Comparison of ENCODE assay signal across 25 cellular contexts in genomic region chr9:15373881-15374280, GRCh38. TPM values are rescaled to one million over a fixed set of nuclear protein-coding genes. Genes with fewer than 3 reads are reported as not detected.
A peak's percentile ranks its signal among the peaks of the same experiment; 100 is the strongest.
DNase-seq lines count a peak whose midpoint lies in the region; ATAC-seq and TF ChIP-seq lines count a peak whose summit lies in the region.
"Had no signal": no experiment of that assay in that cellular context is flagged by ENCODE, and none has a peak within 500 bp of the region (broad histone marks: within the 10 kb centered on the region; RNA-seq: fewer than 3 reads in every experiment).

No MANE protein-coding gene starts in this region.

- peak overlapping the region; percentile 58 for H3K27ac Mint-ChIP-seq in central memory CD8-positive, alpha-beta T cell (ENCODE audit: low read depth)
- no peak overlapping the region for H3K27ac Mint-ChIP-seq in immature natural killer cell
- no peak overlapping the region for H3K27ac Mint-ChIP-seq in activated T-helper 17 cell treated with anti-CD3 and anti-CD28 coated beads, Interleukin-2, amount 50 U/mL, for 72 hours
- H3K27ac Mint-ChIP-seq: activated CD8-positive, alpha-beta T cell treated with anti-CD3 and anti-CD28 coated beads, Interleukin-2, amount 10 ng/mL, durations not matched to agents 7 days and 5 days; activated naive CD8-positive, alpha-beta T cell treated with anti-CD3 and anti-CD28 coated beads, Interleukin-2, amount 50 U/mL, for 24 hours; memory B cell; T-helper 1 cell treated with Interleukin-12 subunit alpha and Interleukin-12 subunit beta and Interleukin-4 antibody, amounts not matched to agents 30 μg/mL and 1 μg/mL, for 36 hours had no signal

- H3K18ac ChIP-seq in mesenchymal stem cell (ENCODE audit: low read depth in 1 of 2, low read length in 2 of 2): peak overlapping the region; percentile 80 to 89

- H2BK15ac ChIP-seq in mesenchymal stem cell (ENCODE audit: low read depth, poor library complexity, severe bottlenecking): no peak overlapping the region

- peak overlapping the region in 1 of 2 experiments; percentile 64 for H3K4ac ChIP-seq in mesenchymal stem cell (ENCODE audit: low read depth in 1 of 2, low read length in 2 of 2)

- no peak overlapping the region for H3K9ac ChIP-seq in mesenchymal stem cell (ENCODE audit: low read length)

- no peaks in the 10 kb centered on the region for H3K4me1 Mint-ChIP-seq in central memory CD8-positive, alpha-beta T cell
- peaks cover 53 to 60% of the 10 kb centered on the region in 2 donors for H3K4me1 Mint-ChIP-seq in immature natural killer cell
- no peaks in the 10 kb centered on the region for H3K4me1 Mint-ChIP-seq in activated T-helper 17 cell treated with anti-CD3 and anti-CD28 coated beads, Interleukin-2, amount 50 U/mL, for 72 hours

- no peak overlapping the region for H3K14ac ChIP-seq in mesenchymal stem cell (ENCODE audit: low read length in 2 of 2)

- TF ChIP-seq CTCF in Peyer's patch (IDR thresholded peaks at IDR 0.05): no peak
- TF ChIP-seq CTCF in tibial artery (IDR thresholded peaks at IDR 0.05): no peak
- no peak for TF ChIP-seq CTCF in left ventricle myocardium inferior (IDR thresholded peaks at IDR 0.05; ENCODE audit: borderline replicate concordance)

- no peak for TF ChIP-seq POLR2A in Peyer's patch (IDR thresholded peaks at IDR 0.05)

- H3K9me3 Mint-ChIP-seq in central memory CD8-positive, alpha-beta T cell: no peaks in the 10 kb centered on the region
- H3K9me3 Mint-ChIP-seq in immature natural killer cell: peaks cover 0 to 3% (median 0%) of the 10 kb centered on the region in 6 donors
- H3K9me3 Mint-ChIP-seq in activated T-helper 17 cell treated with anti-CD3 and anti-CD28 coated beads, Interleukin-2, amount 50 U/mL, for 72 hours: no peaks in the 10 kb centered on the region
- H3K9me3 Mint-ChIP-seq: activated naive CD8-positive, alpha-beta T cell treated with anti-CD3 and anti-CD28 coated beads, Interleukin-2, amount 50 U/mL, for 24 hours; T-helper 1 cell treated with Interleukin-12 subunit alpha and Interleukin-12 subunit beta and Interleukin-4 antibody, amounts not matched to agents 30 μg/mL and 1 μg/mL, for 36 hours had no signal

- peak overlapping the region; percentile 66 to 83 for H2BK12ac ChIP-seq in mesenchymal stem cell (ENCODE audit: low read length in 2 of 2)

- peaks cover 32% of the 10 kb centered on the region for H3K27me3 Mint-ChIP-seq in central memory CD8-positive, alpha-beta T cell
- H3K27me3 Mint-ChIP-seq in immature natural killer cell (ENCODE audit: low read depth in 3 of 3): peaks cover 2 to 14% (median 2%) of the 10 kb centered on the region in 3 donors
- peaks cover 14% of the 10 kb centered on the region for H3K27me3 Mint-ChIP-seq in activated T-helper 17 cell treated with anti-CD3 and anti-CD28 coated beads, Interleukin-2, amount 50 U/mL, for 72 hours

- H3K36me3 Mint-ChIP-seq in central memory CD8-positive, alpha-beta T cell (ENCODE audit: insufficient read depth): no peaks in the 10 kb centered on the region
- H3K36me3 Mint-ChIP-seq in immature natural killer cell: no peaks in the 10 kb centered on the region
- no peaks in the 10 kb centered on the region for H3K36me3 Mint-ChIP-seq in activated T-helper 17 cell treated with anti-CD3 and anti-CD28 coated beads, Interleukin-2, amount 50 U/mL, for 72 hours (ENCODE audit: low read depth)
- H3K36me3 Mint-ChIP-seq: CD14-positive monocyte had no signal

- H3K27me3 ChIP-seq in Peyer's patch (no peaks in the 10 kb centered on the region), mesenchymal stem cell (ENCODE audit: control insufficient read depth in 1 of 2, insufficient read depth in 1 of 2, low read length in 2 of 2) (no peaks in the 10 kb centered on the region), tibial artery (no peaks in the 10 kb centered on the region), left ventricle myocardium inferior (ENCODE audit: low read depth) (peaks cover 11% of the 10 kb centered on the region)

- no peak overlapping the region for H2BK5ac ChIP-seq in mesenchymal stem cell (ENCODE audit: low read depth, low read length, poor library complexity, severe bottlenecking)

- H3K79me1 ChIP-seq in mesenchymal stem cell (replicated peaks; ENCODE audit: low read length, poor library complexity, severe bottlenecking): no peaks in the 10 kb centered on the region

- WGBS in mesenchymal stem cell: 53% methylated on average over 1 of the region's 2 CpGs

- H3K4me3 Mint-ChIP-seq in central memory CD8-positive, alpha-beta T cell: no peak overlapping the region
- H3K4me3 Mint-ChIP-seq in immature natural killer cell: no peak overlapping the region
- H3K4me3 Mint-ChIP-seq in activated T-helper 17 cell treated with anti-CD3 and anti-CD28 coated beads, Interleukin-2, amount 50 U/mL, for 72 hours: no peak overlapping the region
- H3K4me3 Mint-ChIP-seq: activated CD8-positive, alpha-beta T cell treated with anti-CD3 and anti-CD28 coated beads, Interleukin-2, amount 10 ng/mL, durations not matched to agents 7 days and 5 days; activated naive CD8-positive, alpha-beta T cell treated with anti-CD3 and anti-CD28 coated beads, Interleukin-2, amount 50 U/mL, for 24 hours; memory B cell; T-helper 1 cell treated with Interleukin-12 subunit alpha and Interleukin-12 subunit beta and Interleukin-4 antibody, amounts not matched to agents 30 μg/mL and 1 μg/mL, for 36 hours had no signal

- H4K8ac ChIP-seq in mesenchymal stem cell (ENCODE audit: low read length): peak overlapping the region; percentile 77

- no peak overlapping the region for H2AK5ac ChIP-seq in mesenchymal stem cell (ENCODE audit: low read length, severe bottlenecking)

- peak overlapping the region; percentile 90 for H4K91ac ChIP-seq in mesenchymal stem cell (ENCODE audit: low read length)

- no peak overlapping the region for H3K23ac ChIP-seq in mesenchymal stem cell (ENCODE audit: low read length in 2 of 2)

- H3K27ac ChIP-seq in Peyer's patch (peak overlapping the region in 3 of 4 donors; percentile 3 to 51 (median 37)), mesenchymal stem cell (ENCODE audit: low read length, poor library complexity, severe bottlenecking) (no peak overlapping the region), tibial artery (peak overlapping the region; percentile 33 to 73), left ventricle myocardium inferior (replicated peaks) (no peak overlapping the region)
- H3K27ac ChIP-seq: RWPE1, SK-N-MC had no signal

- no peak for ATAC-seq in central memory CD8-positive, alpha-beta T cell (replicated peaks; ENCODE audit: extremely low read depth, poor library complexity, severe bottlenecking)
- no peak for ATAC-seq in activated T-helper 17 cell treated with anti-CD3 and anti-CD28 coated beads, Interleukin-2, amount 50 U/mL, for 72 hours (replicated peaks)
- ATAC-seq: activated CD8-positive, alpha-beta T cell treated with anti-CD3 and anti-CD28 coated beads, Interleukin-2, amount 10 ng/mL, durations not matched to agents 7 days and 5 days; activated naive CD8-positive, alpha-beta T cell treated with anti-CD3 and anti-CD28 coated beads, Interleukin-2, amount 50 U/mL, for 24 hours; left cardiac atrium had no signal

- peak overlapping the region; percentile 85 for H2BK120ac ChIP-seq in mesenchymal stem cell (ENCODE audit: low read depth, low read length)

- H2AFZ ChIP-seq in mesenchymal stem cell (ENCODE audit: low read depth, low read length): no peak overlapping the region

- no peak overlapping the region for H3K4me2 ChIP-seq in mesenchymal stem cell (ENCODE audit: low read length, poor library complexity, severe bottlenecking)

- H3K4me3 ChIP-seq in Peyer's patch (no peak overlapping the region), mesenchymal stem cell (ENCODE audit: insufficient read depth in 1 of 2, low read depth in 1 of 2, low read length in 2 of 2) (no peak overlapping the region), tibial artery (no peak overlapping the region), left ventricle myocardium inferior (no peak overlapping the region)
- H3K4me3 ChIP-seq: coronary artery, SK-N-MC had no signal

- intact Hi-C loops in tibial artery (cut with DNase I; ENCODE audit: low total_unique reads) (no loop called here), left ventricle myocardium inferior (cut with micrococcal nuclease) (no loop called here)

- H3K4me1 ChIP-seq in Peyer's patch: no peaks in the 10 kb centered on the region
- H3K4me1 ChIP-seq in mesenchymal stem cell (ENCODE audit: control insufficient read depth, insufficient read depth, low read depth, low read length): no peaks in the 10 kb centered on the region
- H3K4me1 ChIP-seq in tibial artery: peaks cover 0 to 52% (median 3%) of the 10 kb centered on the region in 4 donors
- no peaks in the 10 kb centered on the region for H3K4me1 ChIP-seq in left ventricle myocardium inferior

- H3K9me3 ChIP-seq in Peyer's patch (no peaks in the 10 kb centered on the region), mesenchymal stem cell (ENCODE audit: control insufficient read depth, low read length) (no peaks in the 10 kb centered on the region), tibial artery (no peaks in the 10 kb centered on the region), left ventricle myocardium inferior (replicated peaks) (peaks cover 8% of the 10 kb centered on the region)

- DNase-seq in Peyer's patch (no peak), mesenchymal stem cell (peak; percentile 49), tibial artery (no peak), DMS 273 treated with DMSO at 0.1 percent for 48 hours (lab: John Stamatoyannopoulos, UW) (no peak), immature natural killer cell (no peak), left ventricle myocardium inferior (no peak)
- no peak for DNase-seq in central memory CD8-positive, alpha-beta T cell (ENCODE audit: low spot score in 2 of 2)
- DNase-seq: activated CD4-positive, CD25-positive, alpha-beta regulatory T cell treated with anti-CD3 and anti-CD28 coated beads, Interleukin-2, amount 50 U/mL, for 72 hours; activated CD8-positive, alpha-beta T cell treated with anti-CD3 and anti-CD28 coated beads, Interleukin-2, amount 10 ng/mL, durations not matched to agents 7 days and 5 days; activated naive CD8-positive, alpha-beta T cell treated with anti-CD3 and anti-CD28 coated beads, Interleukin-2, amount 50 U/mL, for 24 hours; DMS79 treated with DMSO at 0.1 percent for 48 hours; effector memory CD4-positive, alpha-beta T cell; left cardiac atrium; NCI-H1436 treated with DMSO at 0.1 percent for 48 hours; NCI-H2107; NCI-H446; NCI-H774; stimulated activated CD4-positive, alpha-beta T cell treated with anti-CD3 and anti-CD28 coated beads, Interleukin-2, amount 100 ng/mL, for 24 hours had no signal

- H3K36me3 ChIP-seq in Peyer's patch (no peaks in the 10 kb centered on the region), mesenchymal stem cell (ENCODE audit: control insufficient read depth in 1 of 2, insufficient read depth in 2 of 2, low read depth in 1 of 2, low read length in 2 of 2) (no peaks in the 10 kb centered on the region), tibial artery (no peaks in the 10 kb centered on the region), left ventricle myocardium inferior (no peaks in the 10 kb centered on the region)

RNA-seq across cellular contexts. Expression of gene SNAPC3, which starts 48.8 kb away (rescaled TPM):
- total RNA-seq in Peyer's patch (10 to 100 TPM; 42.9 to 72.2 (median 61.3) TPM), left ventricle myocardium inferior (32.2 TPM)
- 32.6 TPM for polyA plus RNA-seq in mesenchymal stem cell (2013, experiment 1 of 2)
- 32.9 TPM for polyA plus RNA-seq in mesenchymal stem cell (2013, experiment 2 of 2)
- 10 to 100 TPM in 2 of 3 donors, 1 to 10 TPM in 1; 9.9 to 17.0 (median 11.3) TPM for polyA plus RNA-seq in immature natural killer cell
- 10 to 100 TPM; 29.8 to 44.0 TPM for total RNA-seq in activated T-helper 17 cell treated with anti-CD3 and anti-CD28 coated beads, Interleukin-2, amount 50 U/mL, for 72 hours

Comparison
In these comparisons a context has a peak if more than half of its experiments do, and no peak if none do; other contexts are left out.
1. H3K27ac ChIP-seq: peak in Peyer's patch (3 of 4) and tibial artery (2 of 2); none in mesenchymal stem cell (single experiment) and left ventricle myocardium inferior (single experiment).